21 cellular contexts compared by ENCODE assay signal in genomic region chr13:48813518-48813917, GRCh38.
"Had no signal": no experiment of that assay in that cellular context is flagged by ENCODE, and none has a peak within 500 bp of the region (broad histone marks: within the 10 kb centered on the region; RNA-seq: fewer than 3 reads in every experiment).

No MANE protein-coding gene starts in this region.

- H3K4me2 ChIP-seq: SK-N-SH had no signal

- H3K4me3 ChIP-seq: MG63 had no signal

- H3K27ac ChIP-seq: RWPE1 had no signal

- DNase-seq: Karpas-422, KG1, MG63, NCI-H1092, NCI-H1105 treated with DMSO at 0.1 percent for 48 hours, NCI-H1417 treated with DMSO at 0.1 percent for 48 hours, NCI-H146, NCI-H1694 treated with DMSO at 0.1 percent for 48 hours, NCI-H2029, NCI-H2081 treated with DMSO at 0.1 percent for 48 hours, NCI-H2171, NCI-H226, NCI-H446, NCI-H510A, NCI-H524 treated with DMSO at 0.1 percent for 48 hours, NCI-H69, NCI-H774, PC-3, SHP77, SK-N-SH had no signal

- H3K9me3 ChIP-seq: SK-N-SH had no signal

- H3K9ac ChIP-seq: SK-N-SH had no signal

- H3K36me3 ChIP-seq: MG63 had no signal
